ENCODE assay signal across 22 cellular contexts in the genomic region with DNA sequence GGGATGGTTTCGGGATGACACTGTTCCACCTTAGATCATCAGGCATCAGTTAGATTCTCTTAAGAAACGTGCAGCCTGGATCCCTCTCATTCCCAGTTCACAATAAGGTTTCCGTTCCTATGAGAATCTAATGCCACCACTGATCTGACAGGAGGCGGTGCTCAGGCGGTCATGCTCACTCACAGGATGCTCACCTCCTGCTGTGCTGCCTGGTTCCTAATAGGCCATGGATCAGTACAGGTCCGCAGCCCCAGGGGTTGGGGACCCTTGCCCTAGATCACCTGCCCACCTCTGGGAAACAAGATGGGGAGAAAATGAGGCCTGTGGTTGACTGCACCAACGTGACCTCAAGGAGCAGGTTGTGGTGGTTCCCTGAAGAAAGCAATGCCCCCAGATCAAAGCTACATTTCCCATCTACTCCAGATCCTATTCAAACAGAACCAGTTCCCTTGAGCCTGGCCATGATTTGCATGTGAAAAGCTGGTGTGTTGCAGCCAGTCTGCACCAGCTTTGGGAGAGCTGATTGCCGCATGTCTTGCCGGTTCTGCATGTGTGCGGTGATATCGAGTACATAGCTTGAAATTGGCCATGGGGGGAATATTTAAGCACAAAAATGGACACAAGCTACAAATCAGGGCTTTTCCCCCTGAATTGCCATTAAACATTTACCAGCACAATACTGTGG.
"Had no signal": no experiment of that assay in that cellular context is flagged by ENCODE, and none has a peak within 500 bp of the region (broad histone marks: within the 10 kb centered on the region; RNA-seq: fewer than 3 reads in every experiment).

No MANE protein-coding gene starts in this region.

- H3K36me3 Mint-ChIP-seq: activated naive CD4-positive, alpha-beta T cell treated with anti-CD3 and anti-CD28 coated beads, Interleukin-2, amount 10 ng/mL, durations not matched to agents 7 days and 5 days; brain; mesothelial cell of epicardium; natural killer cell treated with Interleukin-12 subunit alpha and Interleukin-12 subunit beta and Interleukin-15 and Interleukin-18, amount 100 ng/mL, for 72 hours had no signal

- H3K36me3 ChIP-seq: left lung, tibial artery had no signal

- H3K27ac ChIP-seq: hepatocyte, left lung, tibial artery had no signal

- H3K4me3 Mint-ChIP-seq: activated CD4-positive, alpha-beta T cell treated with anti-CD3 and anti-CD28 coated beads, Interleukin-2, amount 10 ng/mL, durations not matched to agents 24 days and 14 days; activated CD8-positive, alpha-beta T cell treated with anti-CD3 and anti-CD28 coated beads for 36 hours; activated naive CD4-positive, alpha-beta T cell treated with anti-CD3 and anti-CD28 coated beads, Interleukin-2, amount 10 ng/mL, durations not matched to agents 7 days and 5 days; activated naive CD8-positive, alpha-beta T cell treated with anti-CD3 and anti-CD28 coated beads, Interleukin-2, amount 50 U/mL, for 24 hours; brain; mesothelial cell of epicardium; natural killer cell treated with Interleukin-12 subunit alpha and Interleukin-12 subunit beta and Interleukin-15 and Interleukin-18, amount 100 ng/mL, for 72 hours had no signal

- H3K27ac Mint-ChIP-seq: activated CD4-positive, alpha-beta T cell treated with anti-CD3 and anti-CD28 coated beads, Interleukin-2, amount 10 ng/mL, durations not matched to agents 24 days and 14 days; activated CD8-positive, alpha-beta T cell treated with anti-CD3 and anti-CD28 coated beads for 36 hours; activated naive CD4-positive, alpha-beta T cell treated with anti-CD3 and anti-CD28 coated beads, Interleukin-2, amount 10 ng/mL, durations not matched to agents 7 days and 5 days; activated naive CD8-positive, alpha-beta T cell treated with anti-CD3 and anti-CD28 coated beads, Interleukin-2, amount 50 U/mL, for 24 hours; mesothelial cell of epicardium; natural killer cell treated with Interleukin-12 subunit alpha and Interleukin-12 subunit beta and Interleukin-15 and Interleukin-18, amount 100 ng/mL, for 72 hours had no signal

- DNase-seq: activated CD8-positive, alpha-beta memory T cell treated with anti-CD3 and anti-CD28 coated beads, Interleukin-2, amount 50 U/mL, for 4 hours; activated CD8-positive, alpha-beta T cell treated with anti-CD3 and anti-CD28 coated beads for 36 hours; activated effector memory CD4-positive, alpha-beta T cell treated with Interleukin-2 at 50 U/mL for 16 hours; activated naive CD4-positive, alpha-beta T cell treated with anti-CD3 and anti-CD28 coated beads, Interleukin-2, amount 10 ng/mL, durations not matched to agents 7 days and 5 days; activated naive CD8-positive, alpha-beta T cell treated with anti-CD3 and anti-CD28 coated beads, Interleukin-2, amount 50 U/mL, for 24 hours; activated T-cell treated with anti-CD3 and anti-CD28 coated beads, Interleukin-2, amount 50 U/mL, for 48 hours; anterior cingulate cortex; caudate nucleus; foreskin fibroblast; islet precursor cell; left lung; stimulated activated CD4-positive, alpha-beta T cell treated with anti-CD3 and anti-CD28 coated beads, Interleukin-12 subunit alpha, Interleukin-12 subunit beta, amount 100 ng/mL, for 4 hours; stimulated activated CD4-positive, alpha-beta T cell treated with anti-CD3 and anti-CD28 coated beads, Interleukin-1b, Interleukin-23, amount 100 ng/mL, for 48 hours; stimulated activated CD8-positive, alpha-beta memory T cell treated with anti-CD3 and anti-CD28 coated beads, Interleukin-4, amount 100 ng/mL, for 48 hours; stimulated activated naive CD4-positive, alpha-beta T cell treated with Interleukin-2 at 50 U/mL for 16 hours; substantia nigra; tibial artery had no signal

- H3K4me1 Mint-ChIP-seq: activated CD4-positive, alpha-beta T cell treated with anti-CD3 and anti-CD28 coated beads, Interleukin-2, amount 10 ng/mL, durations not matched to agents 24 days and 14 days; activated naive CD4-positive, alpha-beta T cell treated with anti-CD3 and anti-CD28 coated beads, Interleukin-2, amount 10 ng/mL, durations not matched to agents 7 days and 5 days; activated naive CD8-positive, alpha-beta T cell treated with anti-CD3 and anti-CD28 coated beads, Interleukin-2, amount 50 U/mL, for 24 hours; mesothelial cell of epicardium had no signal

- ATAC-seq: activated CD8-positive, alpha-beta T cell treated with anti-CD3 and anti-CD28 coated beads for 36 hours; activated naive CD8-positive, alpha-beta T cell treated with anti-CD3 and anti-CD28 coated beads, Interleukin-2, amount 50 U/mL, for 24 hours; left lung; natural killer cell treated with Interleukin-12 subunit alpha and Interleukin-12 subunit beta and Interleukin-15 and Interleukin-18, amount 100 ng/mL, for 72 hours had no signal

- H3K27me3 ChIP-seq: hepatocyte, left lung, tibial artery had no signal

- H3K4me3 ChIP-seq: hepatocyte, left lung, tibial artery had no signal

- H3K9me3 Mint-ChIP-seq: activated CD4-positive, alpha-beta T cell treated with anti-CD3 and anti-CD28 coated beads, Interleukin-2, amount 10 ng/mL, durations not matched to agents 24 days and 14 days; activated CD8-positive, alpha-beta T cell treated with anti-CD3 and anti-CD28 coated beads for 36 hours; brain; mesothelial cell of epicardium; natural killer cell treated with Interleukin-12 subunit alpha and Interleukin-12 subunit beta and Interleukin-15 and Interleukin-18, amount 100 ng/mL, for 72 hours had no signal

- H3K4me1 ChIP-seq: left lung, tibial artery had no signal

- H3K27me3 Mint-ChIP-seq: activated CD4-positive, alpha-beta T cell treated with anti-CD3 and anti-CD28 coated beads, Interleukin-2, amount 10 ng/mL, durations not matched to agents 24 days and 14 days; activated CD8-positive, alpha-beta T cell treated with anti-CD3 and anti-CD28 coated beads for 36 hours; activated naive CD4-positive, alpha-beta T cell treated with anti-CD3 and anti-CD28 coated beads, Interleukin-2, amount 10 ng/mL, durations not matched to agents 7 days and 5 days; activated naive CD8-positive, alpha-beta T cell treated with anti-CD3 and anti-CD28 coated beads, Interleukin-2, amount 50 U/mL, for 24 hours; brain had no signal

- H3K9me3 ChIP-seq: left lung, tibial artery had no signal
